ENCODE assay signal across 1 cellular context in the genomic region with DNA sequence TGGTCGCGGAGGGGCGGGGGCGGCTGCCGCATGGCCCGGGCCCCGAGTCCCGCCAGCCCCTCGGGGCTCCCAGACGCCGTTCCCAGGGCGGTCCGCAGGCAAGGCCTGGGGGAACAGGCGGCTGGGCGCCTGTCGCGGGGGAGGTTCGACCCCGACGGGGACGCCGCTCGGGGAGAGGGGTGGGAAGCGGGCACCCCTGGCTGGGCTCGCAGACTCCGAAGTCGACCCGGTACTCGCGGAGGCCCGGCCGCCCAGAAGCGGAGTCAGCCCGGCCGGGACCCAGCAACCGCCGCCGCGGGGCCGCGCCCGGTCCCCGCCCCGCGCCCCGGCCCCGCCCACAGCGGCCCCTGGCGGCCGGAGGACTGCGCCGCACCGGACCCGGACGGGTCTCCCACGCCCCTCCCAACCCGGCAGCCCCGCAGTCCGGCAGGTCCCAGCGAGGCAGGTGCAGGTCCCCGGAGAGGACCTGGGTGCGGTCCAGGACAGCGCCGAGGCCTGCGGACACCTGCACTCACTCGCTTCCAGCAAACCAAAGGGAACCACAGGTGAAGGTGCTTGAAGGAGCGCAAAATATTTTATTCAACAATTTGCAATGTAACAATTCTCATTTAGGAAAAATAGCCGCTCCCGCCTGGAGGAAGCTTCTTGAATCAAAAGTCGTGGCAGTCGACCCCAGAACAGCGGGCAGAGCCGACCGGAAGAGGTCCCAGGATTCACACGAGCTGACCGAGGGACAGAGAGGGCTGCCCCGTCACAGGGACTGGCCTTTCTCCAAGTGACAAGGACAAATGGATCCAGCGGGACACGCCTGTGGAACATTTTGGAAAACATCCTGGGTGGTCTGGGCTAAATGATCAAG.
A peak's percentile ranks its signal among the peaks of the same experiment; 100 is the strongest.
TF ChIP-seq lines count a peak whose summit lies in the region.

A gene with protein sequence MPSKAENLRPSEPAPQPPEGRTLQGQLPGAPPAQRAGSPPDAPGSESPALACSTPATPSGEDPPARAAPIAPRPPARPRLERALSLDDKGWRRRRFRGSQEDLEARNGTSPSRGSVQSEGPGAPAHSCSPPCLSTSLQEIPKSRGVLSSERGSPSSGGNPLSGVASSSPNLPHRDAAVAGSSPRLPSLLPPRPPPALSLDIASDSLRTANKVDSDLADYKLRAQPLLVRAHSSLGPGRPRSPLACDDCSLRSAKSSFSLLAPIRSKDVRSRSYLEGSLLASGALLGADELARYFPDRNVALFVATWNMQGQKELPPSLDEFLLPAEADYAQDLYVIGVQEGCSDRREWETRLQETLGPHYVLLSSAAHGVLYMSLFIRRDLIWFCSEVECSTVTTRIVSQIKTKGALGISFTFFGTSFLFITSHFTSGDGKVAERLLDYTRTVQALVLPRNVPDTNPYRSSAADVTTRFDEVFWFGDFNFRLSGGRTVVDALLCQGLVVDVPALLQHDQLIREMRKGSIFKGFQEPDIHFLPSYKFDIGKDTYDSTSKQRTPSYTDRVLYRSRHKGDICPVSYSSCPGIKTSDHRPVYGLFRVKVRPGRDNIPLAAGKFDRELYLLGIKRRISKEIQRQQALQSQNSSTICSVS (minus strand): TSS at position 296 of the 859 bp plus-strand sequence. CDS start 426 bp downstream, outside the sequence.

TF ChIP-seq in HepG2, 621 proteins besides CTCF, POLR2A, EP300 and RAD21 (continued from another document and continues in another):
- TF ChIP-seq, protein P1, sequence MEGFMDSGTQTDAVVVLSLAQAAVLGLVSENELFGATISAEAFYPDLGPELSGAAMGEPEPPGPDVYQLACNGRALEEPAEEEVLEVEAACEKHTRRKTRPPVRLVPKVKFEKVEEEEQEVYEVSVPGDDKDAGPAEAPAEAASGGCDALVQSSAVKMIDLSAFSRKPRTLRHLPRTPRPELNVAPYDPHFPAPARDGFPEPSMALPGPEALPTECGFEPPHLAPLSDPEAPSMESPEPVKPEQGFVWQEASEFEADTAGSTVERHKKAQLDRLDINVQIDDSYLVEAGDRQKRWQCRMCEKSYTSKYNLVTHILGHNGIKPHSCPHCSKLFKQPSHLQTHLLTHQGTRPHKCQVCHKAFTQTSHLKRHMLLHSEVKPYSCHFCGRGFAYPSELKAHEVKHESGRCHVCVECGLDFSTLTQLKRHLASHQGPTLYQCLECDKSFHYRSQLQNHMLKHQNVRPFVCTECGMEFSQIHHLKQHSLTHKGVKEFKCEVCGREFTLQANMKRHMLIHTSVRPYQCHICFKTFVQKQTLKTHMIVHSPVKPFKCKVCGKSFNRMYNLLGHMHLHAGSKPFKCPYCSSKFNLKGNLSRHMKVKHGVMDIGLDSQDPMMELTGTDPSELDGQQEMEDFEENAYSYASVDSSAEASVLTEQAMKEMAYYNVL (CRISPR knock-in tag; IDR thresholded peaks at IDR 0.05; ENCODE audit: borderline replicate concordance), result no peak
- TF ChIP-seq ZNF597 (CRISPR knock-in tag; IDR thresholded peaks at IDR 0.05) (no peak), JUNB (CRISPR knock-in tag; IDR thresholded peaks at IDR 0.05; ENCODE audit: borderline replicate concordance) (no peak), TAF1 (CRISPR knock-in tag; IDR thresholded peaks at IDR 0.05) (peak; percentile 38; the same call in 1 of the 2 replicates), AKAP8 (CRISPR knock-in tag; IDR thresholded peaks at IDR 0.05) (peak; percentile 70), RFXAP (CRISPR knock-in tag; IDR thresholded peaks at IDR 0.05; ENCODE audit: borderline replicate concordance) (no peak), PAWR (CRISPR knock-in tag; IDR thresholded peaks at IDR 0.05; ENCODE audit: borderline replicate concordance) (no peak), TBX3 (IDR thresholded peaks at IDR 0.05; ENCODE audit: borderline replicate concordance) (no peak), TFDP1 (CRISPR knock-in tag; IDR thresholded peaks at IDR 0.05; ENCODE audit: borderline replicate concordance) (no peak), FOXA3 (CRISPR knock-in tag; IDR thresholded peaks at IDR 0.05) (no peak), REPIN1 (CRISPR knock-in tag; IDR thresholded peaks at IDR 0.05; ENCODE audit: borderline replicate concordance, low read depth) (no peak), ETS1 (CRISPR knock-in tag; IDR thresholded peaks at IDR 0.05) (no peak), ZNF574 (CRISPR knock-in tag; IDR thresholded peaks at IDR 0.05) (peak; percentile 99), THAP7 (CRISPR knock-in tag; IDR thresholded peaks at IDR 0.05) (no peak), NR2F6 (IDR thresholded peaks at IDR 0.05) (no peak), NR2F6 (CRISPR knock-in tag; IDR thresholded peaks at IDR 0.05) (no peak), ZFYVE20 (CRISPR knock-in tag; IDR thresholded peaks at IDR 0.05; ENCODE audit: borderline replicate concordance, low read depth) (no peak)
- TF ChIP-seq, protein P2, sequence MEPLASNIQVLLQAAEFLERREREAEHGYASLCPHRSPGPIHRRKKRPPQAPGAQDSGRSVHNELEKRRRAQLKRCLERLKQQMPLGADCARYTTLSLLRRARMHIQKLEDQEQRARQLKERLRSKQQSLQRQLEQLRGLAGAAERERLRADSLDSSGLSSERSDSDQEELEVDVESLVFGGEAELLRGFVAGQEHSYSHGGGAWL (CRISPR knock-in tag; IDR thresholded peaks at IDR 0.05), result 0 out of 2 replicates have a peak, but pooled peaks have one; percentile 47
- TF ChIP-seq, protein P3, sequence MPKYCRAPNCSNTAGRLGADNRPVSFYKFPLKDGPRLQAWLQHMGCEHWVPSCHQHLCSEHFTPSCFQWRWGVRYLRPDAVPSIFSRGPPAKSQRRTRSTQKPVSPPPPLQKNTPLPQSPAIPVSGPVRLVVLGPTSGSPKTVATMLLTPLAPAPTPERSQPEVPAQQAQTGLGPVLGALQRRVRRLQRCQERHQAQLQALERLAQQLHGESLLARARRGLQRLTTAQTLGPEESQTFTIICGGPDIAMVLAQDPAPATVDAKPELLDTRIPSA (CRISPR knock-in tag; IDR thresholded peaks at IDR 0.05; ENCODE audit: borderline replicate concordance), result 0 out of 2 replicates have a peak, but pooled peaks have one; percentile 26
- TF ChIP-seq, protein P4, sequence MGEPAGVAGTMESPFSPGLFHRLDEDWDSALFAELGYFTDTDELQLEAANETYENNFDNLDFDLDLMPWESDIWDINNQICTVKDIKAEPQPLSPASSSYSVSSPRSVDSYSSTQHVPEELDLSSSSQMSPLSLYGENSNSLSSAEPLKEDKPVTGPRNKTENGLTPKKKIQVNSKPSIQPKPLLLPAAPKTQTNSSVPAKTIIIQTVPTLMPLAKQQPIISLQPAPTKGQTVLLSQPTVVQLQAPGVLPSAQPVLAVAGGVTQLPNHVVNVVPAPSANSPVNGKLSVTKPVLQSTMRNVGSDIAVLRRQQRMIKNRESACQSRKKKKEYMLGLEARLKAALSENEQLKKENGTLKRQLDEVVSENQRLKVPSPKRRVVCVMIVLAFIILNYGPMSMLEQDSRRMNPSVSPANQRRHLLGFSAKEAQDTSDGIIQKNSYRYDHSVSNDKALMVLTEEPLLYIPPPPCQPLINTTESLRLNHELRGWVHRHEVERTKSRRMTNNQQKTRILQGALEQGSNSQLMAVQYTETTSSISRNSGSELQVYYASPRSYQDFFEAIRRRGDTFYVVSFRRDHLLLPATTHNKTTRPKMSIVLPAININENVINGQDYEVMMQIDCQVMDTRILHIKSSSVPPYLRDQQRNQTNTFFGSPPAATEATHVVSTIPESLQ (CRISPR knock-in tag; conservative IDR thresholded peaks at IDR 0.05), result no peak
